In the genomic region with DNA sequence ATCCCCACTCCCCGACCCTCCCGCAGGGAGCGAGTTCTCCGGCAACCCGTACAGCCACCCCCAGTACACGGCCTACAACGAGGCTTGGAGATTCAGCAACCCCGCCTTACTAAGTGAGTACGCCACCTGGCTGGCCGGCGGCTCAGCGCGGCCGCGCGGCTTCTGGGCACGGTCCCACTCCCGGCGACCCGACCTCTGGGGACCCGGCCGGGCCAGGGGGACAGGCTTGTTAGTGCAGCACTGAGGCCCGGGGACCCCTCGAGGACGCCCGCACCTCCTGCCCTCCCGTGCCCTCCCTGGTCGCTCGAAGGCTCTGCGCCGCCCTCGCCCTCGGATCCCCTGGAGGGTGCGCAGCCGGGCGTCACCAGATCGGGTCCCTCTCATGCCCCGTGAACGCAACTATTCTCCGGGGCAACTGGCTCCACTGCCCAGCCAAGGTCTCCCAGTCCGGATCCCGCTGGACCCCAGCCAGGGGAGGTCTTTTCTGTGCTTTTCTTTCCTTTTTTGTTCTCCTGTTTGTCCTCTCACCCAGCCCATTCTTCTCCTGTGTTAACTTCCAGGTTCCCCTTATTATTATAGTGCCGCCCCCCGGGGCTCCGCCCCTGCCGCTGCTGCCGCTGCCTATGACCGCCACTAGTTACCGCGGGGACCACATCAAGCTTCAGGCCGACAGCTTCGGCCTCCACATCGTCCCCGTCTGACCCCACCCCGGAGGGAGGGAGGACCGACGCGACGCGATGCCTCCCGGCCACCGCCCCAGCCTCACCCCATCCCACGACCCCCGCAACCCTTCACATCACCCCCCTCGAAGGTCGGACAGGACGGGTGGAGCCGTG, we compare ENCODE assay signal across 1 cellular context.
TF ChIP-seq lines count a peak whose summit lies in the region.

No MANE protein-coding gene starts in this region.

TF ChIP-seq in HepG2, 621 proteins besides CTCF, POLR2A, EP300 and RAD21 (continued from another document and continues in another):
- TF ChIP-seq RFX5 (IDR thresholded peaks at IDR 0.05; ENCODE audit: low read depth, low read length): no peak
- peak; percentile 11; the same call in 1 of the 2 replicates for TF ChIP-seq TBX2 (CRISPR knock-in tag; IDR thresholded peaks at IDR 0.05; ENCODE audit: borderline replicate concordance)
- no peak for TF ChIP-seq MATR3 (CRISPR knock-in tag; IDR thresholded peaks at IDR 0.05)
- TF ChIP-seq ZFP62 (CRISPR knock-in tag; IDR thresholded peaks at IDR 0.05): no peak
- TF ChIP-seq TFE3 (CRISPR knock-in tag; IDR thresholded peaks at IDR 0.05): no peak
- TF ChIP-seq ZFY (CRISPR knock-in tag; IDR thresholded peaks at IDR 0.05): peak; percentile 35; the same call in 1 of the 2 replicates
- no peak for TF ChIP-seq HOXA5 (CRISPR knock-in tag; IDR thresholded peaks at IDR 0.05)
- TF ChIP-seq ARID4A (CRISPR knock-in tag; IDR thresholded peaks at IDR 0.05; ENCODE audit: borderline replicate concordance): peak; percentile 18; the same call in 1 of the 2 replicates
- no peak for TF ChIP-seq ZNF549 (CRISPR knock-in tag; IDR thresholded peaks at IDR 0.05)
- no peak for TF ChIP-seq PPARG (CRISPR knock-in tag; conservative IDR thresholded peaks at IDR 0.05)
- TF ChIP-seq, protein P1, sequence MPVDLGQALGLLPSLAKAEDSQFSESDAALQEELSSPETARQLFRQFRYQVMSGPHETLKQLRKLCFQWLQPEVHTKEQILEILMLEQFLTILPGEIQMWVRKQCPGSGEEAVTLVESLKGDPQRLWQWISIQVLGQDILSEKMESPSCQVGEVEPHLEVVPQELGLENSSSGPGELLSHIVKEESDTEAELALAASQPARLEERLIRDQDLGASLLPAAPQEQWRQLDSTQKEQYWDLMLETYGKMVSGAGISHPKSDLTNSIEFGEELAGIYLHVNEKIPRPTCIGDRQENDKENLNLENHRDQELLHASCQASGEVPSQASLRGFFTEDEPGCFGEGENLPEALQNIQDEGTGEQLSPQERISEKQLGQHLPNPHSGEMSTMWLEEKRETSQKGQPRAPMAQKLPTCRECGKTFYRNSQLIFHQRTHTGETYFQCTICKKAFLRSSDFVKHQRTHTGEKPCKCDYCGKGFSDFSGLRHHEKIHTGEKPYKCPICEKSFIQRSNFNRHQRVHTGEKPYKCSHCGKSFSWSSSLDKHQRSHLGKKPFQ (CRISPR knock-in tag; IDR thresholded peaks at IDR 0.05; ENCODE audit: insufficient replicate concordance): no peak
- no peak for TF ChIP-seq MAFF (IDR thresholded peaks at IDR 0.05; ENCODE audit: low read depth, low read length)
- TF ChIP-seq ZNF616 (CRISPR knock-in tag; IDR thresholded peaks at IDR 0.05; ENCODE audit: low read depth): no peak
- TF ChIP-seq ELF1 (CRISPR knock-in tag; IDR thresholded peaks at IDR 0.05): no peak
- 0 out of 2 replicates have a peak, but pooled peaks have one; percentile 16 for TF ChIP-seq SALL1 (CRISPR knock-in tag; IDR thresholded peaks at IDR 0.05)
- peak; percentile 78 for TF ChIP-seq ARNT2 (CRISPR knock-in tag; IDR thresholded peaks at IDR 0.05; ENCODE audit: low read depth)
- TF ChIP-seq ZNF678 (CRISPR knock-in tag; IDR thresholded peaks at IDR 0.05): no peak
- no peak for TF ChIP-seq SOX5 (CRISPR knock-in tag; IDR thresholded peaks at IDR 0.05; ENCODE audit: borderline replicate concordance)
- TF ChIP-seq MTA3 (CRISPR knock-in tag; IDR thresholded peaks at IDR 0.05): no peak
- peak; percentile 39; the same call in 1 of the 2 replicates for TF ChIP-seq ZMYM4 (CRISPR knock-in tag; IDR thresholded peaks at IDR 0.05)
- TF ChIP-seq ZNF7 (CRISPR knock-in tag; IDR thresholded peaks at IDR 0.05): no peak
- no peak for TF ChIP-seq ZC3H4 (CRISPR knock-in tag; IDR thresholded peaks at IDR 0.05; ENCODE audit: borderline replicate concordance)
- TF ChIP-seq, protein P2, sequence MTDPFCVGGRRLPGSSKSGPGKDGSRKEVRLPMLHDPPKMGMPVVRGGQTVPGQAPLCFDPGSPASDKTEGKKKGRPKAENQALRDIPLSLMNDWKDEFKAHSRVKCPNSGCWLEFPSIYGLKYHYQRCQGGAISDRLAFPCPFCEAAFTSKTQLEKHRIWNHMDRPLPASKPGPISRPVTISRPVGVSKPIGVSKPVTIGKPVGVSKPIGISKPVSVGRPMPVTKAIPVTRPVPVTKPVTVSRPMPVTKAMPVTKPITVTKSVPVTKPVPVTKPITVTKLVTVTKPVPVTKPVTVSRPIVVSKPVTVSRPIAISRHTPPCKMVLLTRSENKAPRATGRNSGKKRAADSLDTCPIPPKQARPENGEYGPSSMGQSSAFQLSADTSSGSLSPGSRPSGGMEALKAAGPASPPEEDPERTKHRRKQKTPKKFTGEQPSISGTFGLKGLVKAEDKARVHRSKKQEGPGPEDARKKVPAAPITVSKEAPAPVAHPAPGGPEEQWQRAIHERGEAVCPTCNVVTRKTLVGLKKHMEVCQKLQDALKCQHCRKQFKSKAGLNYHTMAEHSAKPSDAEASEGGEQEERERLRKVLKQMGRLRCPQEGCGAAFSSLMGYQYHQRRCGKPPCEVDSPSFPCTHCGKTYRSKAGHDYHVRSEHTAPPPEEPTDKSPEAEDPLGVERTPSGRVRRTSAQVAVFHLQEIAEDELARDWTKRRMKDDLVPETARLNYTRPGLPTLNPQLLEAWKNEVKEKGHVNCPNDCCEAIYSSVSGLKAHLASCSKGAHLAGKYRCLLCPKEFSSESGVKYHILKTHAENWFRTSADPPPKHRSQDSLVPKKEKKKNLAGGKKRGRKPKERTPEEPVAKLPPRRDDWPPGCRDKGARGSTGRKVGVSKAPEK (CRISPR knock-in tag; IDR thresholded peaks at IDR 0.05; ENCODE audit: borderline replicate concordance): no peak
- TF ChIP-seq, protein P3, sequence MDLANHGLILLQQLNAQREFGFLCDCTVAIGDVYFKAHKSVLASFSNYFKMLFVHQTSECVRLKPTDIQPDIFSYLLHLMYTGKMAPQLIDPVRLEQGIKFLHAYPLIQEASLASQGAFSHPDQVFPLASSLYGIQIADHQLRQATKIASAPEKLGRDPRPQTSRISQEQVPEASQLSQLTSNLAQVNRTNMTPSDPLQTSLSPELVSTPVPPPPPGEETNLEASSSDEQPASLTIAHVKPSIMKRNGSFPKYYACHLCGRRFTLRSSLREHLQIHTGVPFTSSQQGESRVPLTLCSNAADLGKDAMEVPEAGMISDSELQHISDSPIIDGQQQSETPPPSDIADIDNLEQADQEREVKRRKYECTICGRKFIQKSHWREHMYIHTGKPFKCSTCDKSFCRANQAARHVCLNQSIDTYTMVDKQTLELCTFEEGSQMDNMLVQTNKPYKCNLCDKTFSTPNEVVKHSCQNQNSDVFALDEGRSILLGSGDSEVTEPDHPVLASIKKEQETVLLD (CRISPR knock-in tag; IDR thresholded peaks at IDR 0.05; ENCODE audit: low read depth): no peak
- no peak for TF ChIP-seq HOXA7 (CRISPR knock-in tag; IDR thresholded peaks at IDR 0.05)
- no peak for TF ChIP-seq SRY (CRISPR knock-in tag; IDR thresholded peaks at IDR 0.05)
- 0 out of 2 replicates have a peak, but pooled peaks have one; percentile 18 for TF ChIP-seq SKIL (CRISPR knock-in tag; IDR thresholded peaks at IDR 0.05; ENCODE audit: borderline replicate concordance)
- TF ChIP-seq ZFX (CRISPR knock-in tag; IDR thresholded peaks at IDR 0.05; ENCODE audit: low read depth): peak; percentile 53
- no peak for TF ChIP-seq ZNF569 (CRISPR knock-in tag; IDR thresholded peaks at IDR 0.05; ENCODE audit: borderline replicate concordance)
- TF ChIP-seq ZNF407 (CRISPR knock-in tag; IDR thresholded peaks at IDR 0.05; ENCODE audit: not compliant biosample characterization): no peak
